ENCODE assay signal across 11 cellular contexts in genomic region chr4:139144911-139145551, GRCh38. TPM values are rescaled to one million over a fixed set of nuclear protein-coding genes. Genes with fewer than 3 reads are reported as not detected.
DNase-seq lines count a peak whose midpoint lies in the region; ATAC-seq and TF ChIP-seq lines count a peak whose summit lies in the region.
"Had no signal": no experiment of that assay in that cellular context is flagged by ENCODE, and none has a peak within 500 bp of the region (broad histone marks: within the 10 kb centered on the region; RNA-seq: fewer than 3 reads in every experiment).

No MANE protein-coding gene starts in this region.

- H3K36me3 Mint-ChIP-seq in CD14-positive monocyte, result peaks cover 6 to 14% of the 10 kb centered on the region in 2 donors

- intact Hi-C loops in CD14-positive monocyte (cut with micrococcal nuclease), result no loop called here
- intact Hi-C loops in left lung (cut with DNase I), result no loop called here

- no peak for TF ChIP-seq CTCF in CD14-positive monocyte (IDR thresholded peaks at IDR 0.05)
- TF ChIP-seq CTCF in left lung (IDR thresholded peaks at IDR 0.05), result no peak

- DNase-seq in CD14-positive monocyte (ENCODE audit: low spot score), result no peak
- DNase-seq in amniotic epithelial cell (ENCODE audit: low read depth), result peak; percentile 40
- DNase-seq in left lung, result no peak
- DNase-seq in COLO829 (ENCODE audit: low spot score), result no peak
- no peak for DNase-seq in activated CD4-positive, CD25-positive, alpha-beta regulatory T cell treated with anti-CD3 and anti-CD28 coated beads, Interleukin-2, amount 50 U/mL, for 72 hours

- H3K27ac ChIP-seq in left lung, result no peak overlapping the region
- H3K27ac ChIP-seq: adrenal gland, C4-2B had no signal

- H3K4me3 ChIP-seq in left lung, result no peak overlapping the region
- H3K4me3 ChIP-seq: adrenal gland, GM12878 had no signal

- no peaks in the 10 kb centered on the region for H3K27me3 ChIP-seq in left lung
- H3K27me3 ChIP-seq: adrenal gland had no signal

- peak; percentile 49 for ATAC-seq in left lung
- no peak for ATAC-seq in GM21423 (IDR thresholded peaks at IDR 0.05; ENCODE audit: unreplicated experiment)
- ATAC-seq in HG02840 (IDR thresholded peaks at IDR 0.05; ENCODE audit: low FRiP score, unreplicated experiment), result no peak
- ATAC-seq: GM12878 had no signal

- no peak for TF ChIP-seq RAD21 in Ishikawa (IDR thresholded peaks at IDR 0.05; ENCODE audit: low read depth)

- no peak for TF ChIP-seq EP300 in Ishikawa (IDR thresholded peaks at IDR 0.05; ENCODE audit: borderline replicate concordance)

- peaks cover 8 to 41% of the 10 kb centered on the region in 2 donors for H3K4me1 ChIP-seq in left lung

- H3K27me3 Mint-ChIP-seq in CD14-positive monocyte (ENCODE audit: low read depth in 3 of 3), result peaks cover 0 to 1% (median 0%) of the 10 kb centered on the region in 3 donors

- H3K4me3 Mint-ChIP-seq in CD14-positive monocyte, result peak overlapping the region in 1 of 2 donors; percentile 28

- H3K36me3 ChIP-seq in left lung, result no peaks in the 10 kb centered on the region
- H3K36me3 ChIP-seq: adrenal gland had no signal

- H3K4me1 Mint-ChIP-seq in CD14-positive monocyte, result peaks cover 60% of the 10 kb centered on the region

- H3K27ac Mint-ChIP-seq in CD14-positive monocyte, result peak overlapping the region; percentile 43 to 79 (median 55)

- no peaks in the 10 kb centered on the region for H3K9me3 ChIP-seq in left lung
- H3K9me3 ChIP-seq: adrenal gland had no signal

- H3K9me3 Mint-ChIP-seq in CD14-positive monocyte, result peaks cover 0 to 9% (median 5%) of the 10 kb centered on the region in 7 donors

TF ChIP-seq in Ishikawa, 13 proteins besides CTCF, POLR2A, EP300 and RAD21:
- TF ChIP-seq TAF1 (IDR thresholded peaks at IDR 0.05; ENCODE audit: low read depth) (no peak), NFIC (IDR thresholded peaks at IDR 0.05) (peak; percentile 53)

RNA-seq across cellular contexts. Expression of gene ELF2, which starts 32.0 kb away (rescaled TPM):
- 10 to 100 TPM; 14.0 to 18.9 TPM for polyA plus RNA-seq in CD14-positive monocyte
- total RNA-seq in left lung, result 10 to 100 TPM; 37.3 to 42.6 TPM
